ENCODE assay signal across 8 cellular contexts in the genomic region with DNA sequence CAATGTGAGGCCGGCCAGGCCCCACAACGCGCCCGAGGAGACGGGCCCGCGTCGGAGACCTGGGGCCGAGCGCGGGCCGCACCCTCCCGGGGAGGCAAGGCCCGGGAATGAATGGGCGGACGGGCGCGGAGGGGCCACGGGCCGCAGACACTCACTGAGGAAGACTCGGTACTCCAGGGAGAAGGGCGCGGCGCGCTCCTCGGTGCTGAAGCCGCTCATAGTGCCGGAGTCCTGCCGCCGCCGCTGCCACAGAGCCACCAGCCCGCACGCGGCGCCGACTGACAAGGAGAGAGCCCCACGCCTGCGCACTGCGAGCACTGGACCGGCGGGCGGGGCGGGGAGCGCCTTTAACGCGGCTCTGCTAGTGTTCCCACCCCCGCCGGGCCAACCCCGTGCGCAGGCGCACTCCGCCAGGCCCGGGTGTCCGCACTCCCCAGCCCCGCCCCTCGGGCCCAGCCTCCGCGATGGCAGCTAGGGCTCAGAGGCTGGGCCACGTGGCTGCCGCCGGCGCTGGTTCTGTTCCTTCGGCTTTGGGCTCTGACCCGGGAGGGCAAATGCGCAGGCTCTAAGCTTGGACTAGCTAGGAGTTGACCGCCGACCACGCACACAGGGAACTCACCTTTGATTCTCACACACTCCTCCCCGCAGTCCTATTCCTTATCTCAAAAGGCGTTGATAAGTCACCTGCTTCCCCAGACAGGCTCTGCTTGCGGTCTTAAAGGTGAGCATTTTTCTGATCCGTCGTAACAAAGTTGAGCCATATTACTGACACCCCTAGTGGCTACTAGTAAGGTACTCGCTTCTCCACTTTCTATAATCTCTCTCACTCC. TPM values are rescaled to one million over a fixed set of nuclear protein-coding genes. Genes with fewer than 3 reads are reported as not detected.
DNase-seq lines count a peak whose midpoint lies in the region; ATAC-seq and TF ChIP-seq lines count a peak whose summit lies in the region.

A gene (minus strand): TSS at position 321 of the 830 bp plus-strand sequence. CDS start 102 bp downstream, at position 219.

- TF ChIP-seq POLR2A in GM19099 (IDR thresholded peaks at IDR 0.05; ENCODE audit: extremely low read depth, insufficient read length, low read depth) = peak; percentile 98

- peak within 1 kb of the TSS; percentile 96 for H3K4me3 Mint-ChIP-seq in chondrocyte (ENCODE audit: unreplicated experiment)

- no peaks in the 10 kb centered on the region for H3K9me3 Mint-ChIP-seq in chondrocyte (ENCODE audit: low read depth)

- H3K4me1 Mint-ChIP-seq in chondrocyte (ENCODE audit: low read depth) = peaks cover 25% of the 10 kb centered on the region

- peak; percentile 92 for ATAC-seq in HG03432 (IDR thresholded peaks at IDR 0.05; ENCODE audit: unreplicated experiment)

- no peaks in the 10 kb centered on the region for H3K27me3 Mint-ChIP-seq in chondrocyte (ENCODE audit: low read depth)

- H3K27ac Mint-ChIP-seq in chondrocyte (ENCODE audit: unreplicated experiment) = peak within 1 kb of the TSS; percentile 93

- DNase-seq in Ammon's horn (ENCODE audit: low spot score) (peak; percentile 98), NCI-H510A (lab: John Stamatoyannopoulos, UW) (peak; percentile 94), chondrocyte (ENCODE audit: low spot score) (peak; percentile 99), kidney glomerular epithelial cell (lab: John Stamatoyannopoulos, UW) (peak; percentile 93)
- peak; percentile 99 for DNase-seq in activated CD4-positive, alpha-beta T cell treated with anti-CD3 and anti-CD28 coated beads for 24 hours (ENCODE audit: low read depth in 2 of 2)
- DNase-seq in stimulated activated CD4-positive, alpha-beta T cell treated with anti-CD3 and anti-CD28 coated beads, Interleukin-1b, Interleukin-23, amount 100 ng/mL, for 1 hour (ENCODE audit: low read depth in 2 of 2) = peak; percentile 98 to 99

- peaks cover 7% of the 10 kb centered on the region for H3K36me3 Mint-ChIP-seq in chondrocyte (ENCODE audit: low read depth)

- peak; percentile 70 for TF ChIP-seq CTCF in chondrocyte (IDR thresholded peaks at IDR 0.05)

RNA-seq across cellular contexts. Expression of the gene that starts here (rescaled TPM):
- total RNA-seq in chondrocyte = 67.4 to 74.9 TPM (median 69.0 TPM) in 3 replicates

Comparison
In these comparisons a context has a peak if more than half of its experiments do, and no peak if none do; other contexts are left out.
1. Peak in every context shown above with its lines: DNase-seq and ATAC-seq.